22 cellular contexts compared by ENCODE assay signal in the genomic region with DNA sequence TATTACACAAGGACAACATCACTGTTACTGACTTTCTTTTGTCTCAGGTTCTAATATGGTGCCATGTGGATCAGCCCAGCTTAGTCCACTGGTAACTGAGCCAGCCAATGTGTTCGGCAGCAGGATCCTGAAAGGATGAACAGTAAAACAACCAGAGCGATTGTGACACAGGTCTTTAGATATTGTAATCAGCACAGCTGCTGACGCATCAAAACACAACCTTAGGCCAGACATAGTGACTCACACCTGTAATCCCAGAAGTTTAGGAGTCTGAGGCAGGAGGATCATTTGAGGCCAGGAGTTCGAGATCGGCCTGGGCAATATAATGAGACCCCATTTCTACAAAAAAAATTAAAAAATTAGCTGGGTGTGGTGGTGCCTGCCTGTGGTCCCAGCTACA.
"Had no signal": no experiment of that assay in that cellular context is flagged by ENCODE, and none has a peak within 500 bp of the region (broad histone marks: within the 10 kb centered on the region; RNA-seq: fewer than 3 reads in every experiment).

No MANE protein-coding gene starts in this region.

- H3K36me3 ChIP-seq: colonic mucosa, esophagus muscularis mucosa, gastroesophageal sphincter, heart right ventricle, left lung, lower lobe of right lung had no signal

- H3K4me1 ChIP-seq: colonic mucosa, esophagus muscularis mucosa, foreskin keratinocyte, gastroesophageal sphincter, heart right ventricle, left lung, lower lobe of right lung had no signal

- DNase-seq: colonic mucosa; cortex of kidney; effector CD8-positive, alpha-beta T cell; effector memory CD8-positive, alpha-beta T cell; endodermal cell; foreskin keratinocyte; glutamatergic neuron; head of caudate nucleus; heart right ventricle; hippocampal formation; left cardiac atrium; left lung; left ventricle myocardium superior; lower lobe of right lung; mesenchymal stem cell; mucosa of descending colon had no signal

- ATAC-seq: effector memory CD8-positive, alpha-beta T cell; foreskin keratinocyte; gastroesophageal sphincter; heart right ventricle; left cardiac atrium; left lung; left ventricle myocardium superior; lower lobe of right lung; mucosa of descending colon had no signal

- H3K27ac ChIP-seq: colonic mucosa, esophagus muscularis mucosa, foreskin keratinocyte, gastroesophageal sphincter, heart right ventricle, left lung, lower lobe of right lung had no signal

- FAIRE-seq: endometrium, frontal cortex, islet of Langerhans, keratinocyte had no signal

- H3K9me3 ChIP-seq: colonic mucosa, lower lobe of right lung, mucosa of descending colon had no signal

- H3K27me3 ChIP-seq: colonic mucosa, esophagus muscularis mucosa, foreskin keratinocyte, gastroesophageal sphincter, heart right ventricle, left lung had no signal

- H3K4me3 ChIP-seq: colonic mucosa, esophagus muscularis mucosa, gastroesophageal sphincter, heart right ventricle, left lung, lower lobe of right lung, mucosa of descending colon had no signal
